Comparison of ENCODE assay signal across 1 cellular context in the genomic region with DNA sequence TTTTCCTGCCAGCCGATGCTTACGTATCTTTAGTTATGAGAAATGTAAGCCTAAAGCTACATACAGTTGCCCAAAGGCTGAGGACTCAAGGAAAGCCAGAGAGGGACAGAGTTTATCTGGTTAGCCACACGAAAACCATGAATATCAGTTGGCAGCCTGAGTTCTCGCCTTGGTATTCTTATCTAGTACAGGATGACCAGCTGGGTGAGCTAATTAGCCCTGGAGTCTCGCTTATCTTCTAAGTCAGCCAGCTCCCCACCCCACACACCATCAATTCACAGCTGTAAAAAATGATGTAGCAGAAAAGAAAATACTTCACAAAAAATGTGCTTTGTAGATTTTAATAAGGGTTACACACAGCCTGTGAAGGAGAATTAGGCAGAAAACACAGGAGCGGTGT.
TF ChIP-seq lines count a peak whose summit lies in the region.

No MANE protein-coding gene starts in this region.

TF ChIP-seq in H1, 55 proteins besides CTCF, POLR2A, EP300 and RAD21:
- TF ChIP-seq, protein P1, sequence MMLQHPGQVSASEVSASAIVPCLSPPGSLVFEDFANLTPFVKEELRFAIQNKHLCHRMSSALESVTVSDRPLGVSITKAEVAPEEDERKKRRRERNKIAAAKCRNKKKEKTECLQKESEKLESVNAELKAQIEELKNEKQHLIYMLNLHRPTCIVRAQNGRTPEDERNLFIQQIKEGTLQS (IDR thresholded peaks at IDR 0.05; ENCODE audit: insufficient read depth, low read depth, low read length), result no peak
- TF ChIP-seq EGR1 (IDR thresholded peaks at IDR 0.05; ENCODE audit: borderline replicate concordance, low read depth, low read length) (no peak), KDM5A (IDR thresholded peaks at IDR 0.05; ENCODE audit: low read length) (no peak), TAF7 (optimal IDR thresholded peaks at IDR 0.05; ENCODE audit: borderline replicate concordance, low read depth, low read length) (no peak), ASH2L (IDR thresholded peaks at IDR 0.05; ENCODE audit: low read length) (no peak), CBX5 (IDR thresholded peaks at IDR 0.05; ENCODE audit: low read depth, low read length) (no peak), SRF (IDR thresholded peaks at IDR 0.05; ENCODE audit: low read depth, low read length) (no peak), FOSL1 (IDR thresholded peaks at IDR 0.05; ENCODE audit: insufficient read depth, low read depth, low read length) (no peak), CBX8 (IDR thresholded peaks at IDR 0.05; ENCODE audit: borderline replicate concordance, low read depth, low read length) (no peak), CTBP2 (IDR thresholded peaks at IDR 0.05; ENCODE audit: borderline replicate concordance, insufficient read depth, insufficient read length, low read length) (no peak), HDAC2 (IDR thresholded peaks at IDR 0.05; ENCODE audit: borderline replicate concordance in 1 of 2, low read depth in 2 of 2, low read length in 2 of 2) (no peak), TCF12 (IDR thresholded peaks at IDR 0.05; ENCODE audit: low read depth, low read length) (no peak), BCL11A (IDR thresholded peaks at IDR 0.05; ENCODE audit: low read depth in 2 of 2, low read length in 2 of 2) (no peak), CEBPB (IDR thresholded peaks at IDR 0.05; ENCODE audit: low read depth, low read length) (no peak), TBP (IDR thresholded peaks at IDR 0.05; ENCODE audit: low read depth, low read length) (no peak), MAFK (IDR thresholded peaks at IDR 0.05; ENCODE audit: low read depth, low read length) (no peak)
- TF ChIP-seq, protein P2, sequence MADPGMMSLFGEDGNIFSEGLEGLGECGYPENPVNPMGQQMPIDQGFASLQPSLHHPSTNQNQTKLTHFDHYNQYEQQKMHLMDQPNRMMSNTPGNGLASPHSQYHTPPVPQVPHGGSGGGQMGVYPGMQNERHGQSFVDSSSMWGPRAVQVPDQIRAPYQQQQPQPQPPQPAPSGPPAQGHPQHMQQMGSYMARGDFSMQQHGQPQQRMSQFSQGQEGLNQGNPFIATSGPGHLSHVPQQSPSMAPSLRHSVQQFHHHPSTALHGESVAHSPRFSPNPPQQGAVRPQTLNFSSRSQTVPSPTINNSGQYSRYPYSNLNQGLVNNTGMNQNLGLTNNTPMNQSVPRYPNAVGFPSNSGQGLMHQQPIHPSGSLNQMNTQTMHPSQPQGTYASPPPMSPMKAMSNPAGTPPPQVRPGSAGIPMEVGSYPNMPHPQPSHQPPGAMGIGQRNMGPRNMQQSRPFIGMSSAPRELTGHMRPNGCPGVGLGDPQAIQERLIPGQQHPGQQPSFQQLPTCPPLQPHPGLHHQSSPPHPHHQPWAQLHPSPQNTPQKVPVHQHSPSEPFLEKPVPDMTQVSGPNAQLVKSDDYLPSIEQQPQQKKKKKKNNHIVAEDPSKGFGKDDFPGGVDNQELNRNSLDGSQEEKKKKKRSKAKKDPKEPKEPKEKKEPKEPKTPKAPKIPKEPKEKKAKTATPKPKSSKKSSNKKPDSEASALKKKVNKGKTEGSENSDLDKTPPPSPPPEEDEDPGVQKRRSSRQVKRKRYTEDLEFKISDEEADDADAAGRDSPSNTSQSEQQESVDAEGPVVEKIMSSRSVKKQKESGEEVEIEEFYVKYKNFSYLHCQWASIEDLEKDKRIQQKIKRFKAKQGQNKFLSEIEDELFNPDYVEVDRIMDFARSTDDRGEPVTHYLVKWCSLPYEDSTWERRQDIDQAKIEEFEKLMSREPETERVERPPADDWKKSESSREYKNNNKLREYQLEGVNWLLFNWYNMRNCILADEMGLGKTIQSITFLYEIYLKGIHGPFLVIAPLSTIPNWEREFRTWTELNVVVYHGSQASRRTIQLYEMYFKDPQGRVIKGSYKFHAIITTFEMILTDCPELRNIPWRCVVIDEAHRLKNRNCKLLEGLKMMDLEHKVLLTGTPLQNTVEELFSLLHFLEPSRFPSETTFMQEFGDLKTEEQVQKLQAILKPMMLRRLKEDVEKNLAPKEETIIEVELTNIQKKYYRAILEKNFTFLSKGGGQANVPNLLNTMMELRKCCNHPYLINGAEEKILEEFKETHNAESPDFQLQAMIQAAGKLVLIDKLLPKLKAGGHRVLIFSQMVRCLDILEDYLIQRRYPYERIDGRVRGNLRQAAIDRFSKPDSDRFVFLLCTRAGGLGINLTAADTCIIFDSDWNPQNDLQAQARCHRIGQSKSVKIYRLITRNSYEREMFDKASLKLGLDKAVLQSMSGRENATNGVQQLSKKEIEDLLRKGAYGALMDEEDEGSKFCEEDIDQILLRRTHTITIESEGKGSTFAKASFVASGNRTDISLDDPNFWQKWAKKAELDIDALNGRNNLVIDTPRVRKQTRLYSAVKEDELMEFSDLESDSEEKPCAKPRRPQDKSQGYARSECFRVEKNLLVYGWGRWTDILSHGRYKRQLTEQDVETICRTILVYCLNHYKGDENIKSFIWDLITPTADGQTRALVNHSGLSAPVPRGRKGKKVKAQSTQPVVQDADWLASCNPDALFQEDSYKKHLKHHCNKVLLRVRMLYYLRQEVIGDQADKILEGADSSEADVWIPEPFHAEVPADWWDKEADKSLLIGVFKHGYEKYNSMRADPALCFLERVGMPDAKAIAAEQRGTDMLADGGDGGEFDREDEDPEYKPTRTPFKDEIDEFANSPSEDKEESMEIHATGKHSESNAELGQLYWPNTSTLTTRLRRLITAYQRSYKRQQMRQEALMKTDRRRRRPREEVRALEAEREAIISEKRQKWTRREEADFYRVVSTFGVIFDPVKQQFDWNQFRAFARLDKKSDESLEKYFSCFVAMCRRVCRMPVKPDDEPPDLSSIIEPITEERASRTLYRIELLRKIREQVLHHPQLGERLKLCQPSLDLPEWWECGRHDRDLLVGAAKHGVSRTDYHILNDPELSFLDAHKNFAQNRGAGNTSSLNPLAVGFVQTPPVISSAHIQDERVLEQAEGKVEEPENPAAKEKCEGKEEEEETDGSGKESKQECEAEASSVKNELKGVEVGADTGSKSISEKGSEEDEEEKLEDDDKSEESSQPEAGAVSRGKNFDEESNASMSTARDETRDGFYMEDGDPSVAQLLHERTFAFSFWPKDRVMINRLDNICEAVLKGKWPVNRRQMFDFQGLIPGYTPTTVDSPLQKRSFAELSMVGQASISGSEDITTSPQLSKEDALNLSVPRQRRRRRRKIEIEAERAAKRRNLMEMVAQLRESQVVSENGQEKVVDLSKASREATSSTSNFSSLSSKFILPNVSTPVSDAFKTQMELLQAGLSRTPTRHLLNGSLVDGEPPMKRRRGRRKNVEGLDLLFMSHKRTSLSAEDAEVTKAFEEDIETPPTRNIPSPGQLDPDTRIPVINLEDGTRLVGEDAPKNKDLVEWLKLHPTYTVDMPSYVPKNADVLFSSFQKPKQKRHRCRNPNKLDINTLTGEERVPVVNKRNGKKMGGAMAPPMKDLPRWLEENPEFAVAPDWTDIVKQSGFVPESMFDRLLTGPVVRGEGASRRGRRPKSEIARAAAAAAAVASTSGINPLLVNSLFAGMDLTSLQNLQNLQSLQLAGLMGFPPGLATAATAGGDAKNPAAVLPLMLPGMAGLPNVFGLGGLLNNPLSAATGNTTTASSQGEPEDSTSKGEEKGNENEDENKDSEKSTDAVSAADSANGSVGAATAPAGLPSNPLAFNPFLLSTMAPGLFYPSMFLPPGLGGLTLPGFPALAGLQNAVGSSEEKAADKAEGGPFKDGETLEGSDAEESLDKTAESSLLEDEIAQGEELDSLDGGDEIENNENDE (IDR thresholded peaks at IDR 0.05; ENCODE audit: insufficient replicate concordance, low read length), result no peak
